In the genomic region with DNA sequence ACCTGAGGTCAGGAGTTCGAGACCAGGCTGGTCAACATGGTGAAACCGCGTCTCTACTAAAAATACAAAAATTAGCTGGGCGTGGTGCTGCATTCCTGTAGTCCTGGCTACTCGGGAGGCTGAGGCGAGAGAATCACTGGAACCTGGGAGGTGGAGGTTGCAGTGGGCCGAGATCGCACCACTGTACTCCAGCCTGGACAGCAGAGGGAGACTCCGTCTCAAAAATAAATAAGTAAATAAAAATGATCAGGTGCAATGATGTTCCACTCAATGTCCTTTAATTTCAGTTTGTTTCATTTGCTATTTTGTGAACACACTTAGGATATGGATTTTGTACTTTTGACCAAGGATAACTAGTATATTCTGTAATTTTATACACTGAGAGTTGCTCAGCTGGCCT, we compare ENCODE assay signal across 15 cellular contexts. TPM values are rescaled to one million over a fixed set of nuclear protein-coding genes. Genes with fewer than 3 reads are reported as not detected.
DNase-seq lines count a peak whose midpoint lies in the region; ATAC-seq and TF ChIP-seq lines count a peak whose summit lies in the region.
"Had no signal": no experiment of that assay in that cellular context is flagged by ENCODE, and none has a peak within 500 bp of the region (broad histone marks: within the 10 kb centered on the region; RNA-seq: fewer than 3 reads in every experiment).

No MANE protein-coding gene starts in this region.

- no peak for DNase-seq in AG09319 (ENCODE audit: extremely low read depth, low read depth)
- DNase-seq in HCT116 (ENCODE audit: low read depth, low spot score), result no peak
- no peak for DNase-seq in ascending aorta (ENCODE audit: low spot score in 2 of 2)
- no peak for DNase-seq in right lobe of liver
- DNase-seq in effector memory CD4-positive, alpha-beta T cell, result no peak
- no peak for DNase-seq in NCI-H69 (lab: John Stamatoyannopoulos, UW)
- DNase-seq in glomerular visceral epithelial cell (ENCODE audit: extremely low spot score), result no peak
- DNase-seq: activated CD4-positive, alpha-beta T cell treated with anti-CD3 and anti-CD28 coated beads, Interleukin-2, amount 50 U/mL, for 48 hours; activated naive CD4-positive, alpha-beta T cell treated with anti-CD3 and anti-CD28 coated beads, Interleukin-2, amount 50 U/mL, for 16 hours; C1 segment of cervical spinal cord; NCI-H748 treated with DMSO at 0.1 percent for 48 hours; right cardiac atrium had no signal

- no peak overlapping the region for H2AFZ ChIP-seq in HCT116 (ENCODE audit: low read depth, low read length, poor library complexity, severe bottlenecking)

- TF ChIP-seq RAD21 in HCT116 (IDR thresholded peaks at IDR 0.05; ENCODE audit: low read depth), result peak; percentile 65

- H3K9me2 ChIP-seq in HCT116 (ENCODE audit: insufficient read depth), result no peaks in the 10 kb centered on the region

- no peaks in the 10 kb centered on the region for H3K9me3 ChIP-seq in HCT116 (ENCODE audit: control insufficient read depth in 1 of 2, insufficient read depth in 1 of 2, low read depth in 1 of 2, low read length in 2 of 2)
- no peaks in the 10 kb centered on the region for H3K9me3 ChIP-seq in ascending aorta
- H3K9me3 ChIP-seq in right lobe of liver, result no peaks in the 10 kb centered on the region
- H3K9me3 ChIP-seq in effector memory CD4-positive, alpha-beta T cell (ENCODE audit: control insufficient read depth, low read length), result no peaks in the 10 kb centered on the region

- POLR2A ChIA-PET in HCT116 (lab: Charles Lee), result interaction anchor here (1.1 kb wide), 1 partner anchor 10 kb away, joined by 4 read pairs; a partner anchor contains a TSS

- H3K27ac ChIP-seq in HCT116 (ENCODE audit: low read depth, low read length), result no peak overlapping the region
- H3K27ac ChIP-seq in ascending aorta, result no peak overlapping the region
- no peak overlapping the region for H3K27ac ChIP-seq in right lobe of liver
- no peak overlapping the region for H3K27ac ChIP-seq in effector memory CD4-positive, alpha-beta T cell (ENCODE audit: insufficient read depth, low read length, poor library complexity, severe bottlenecking)
- H3K27ac ChIP-seq: HL-60 had no signal

- H3K79me2 ChIP-seq in HCT116 (ENCODE audit: insufficient read depth, low read length), result peaks cover 11% of the 10 kb centered on the region

- BruUV-seq in HCT116 (replicated peaks; lab: Mats Ljungman, UMichigan), result no TSS peak

- no peaks in the 10 kb centered on the region for H4K20me1 ChIP-seq in HCT116 (ENCODE audit: insufficient read depth)

- H3K4me1 ChIP-seq in HCT116 (ENCODE audit: control insufficient read depth in 1 of 2, insufficient read depth in 2 of 2, low read length in 2 of 2) (no peaks in the 10 kb centered on the region), ascending aorta (no peaks in the 10 kb centered on the region), right lobe of liver (peaks cover 0 to 27% (median 11%) of the 10 kb centered on the region in 4 donors)
- no peaks in the 10 kb centered on the region for H3K4me1 ChIP-seq in effector memory CD4-positive, alpha-beta T cell (ENCODE audit: control insufficient read depth, insufficient read depth, low read length, poor library complexity, severe bottlenecking)

- H3K4me3 ChIP-seq in HCT116 (replicated peaks in 1 of 2; ENCODE audit: low read depth in 1 of 2, low read length in 2 of 2) (no peak overlapping the region), ascending aorta (no peak overlapping the region), right lobe of liver (no peak overlapping the region)
- no peak overlapping the region for H3K4me3 ChIP-seq in effector memory CD4-positive, alpha-beta T cell (ENCODE audit: insufficient read depth, low read depth, low read length, poor library complexity, severe bottlenecking)

- no peaks in the 10 kb centered on the region for H3K27me3 ChIP-seq in HCT116 (ENCODE audit: insufficient read depth, low read length)
- no peaks in the 10 kb centered on the region for H3K27me3 ChIP-seq in ascending aorta
- no peaks in the 10 kb centered on the region for H3K27me3 ChIP-seq in right lobe of liver
- H3K27me3 ChIP-seq in effector memory CD4-positive, alpha-beta T cell (replicated peaks; ENCODE audit: control insufficient read depth, insufficient read depth, low read length, poor library complexity, severe bottlenecking), result no peaks in the 10 kb centered on the region

- WGBS in right lobe of liver (ENCODE audit: insufficient coverage, low coverage, low lambda C conversion rate, missing lambda C conversion rate), result 73% methylated on average over 9 of the region's 9 CpGs

- CTCF ChIA-PET in HCT116 (lab: Charles Lee), result interaction anchor here (0.6 to 1.1 kb wide), 2 partner anchors 84 to 96 kb away, joined by 3 to 6 read pairs; no protein-coding TSS in a partner anchor

- RAD21 ChIA-PET in HCT116 (lab: Charles Lee; ENCODE audit: low non-redundant PET in 1 of 2, low total read pairs in 2 of 2, uncharacterized antibody in 2 of 2, unreplicated experiment in 2 of 2), result interaction anchor here in 1 of 2 experiments (1.3 kb wide), 1 partner anchor 234 kb away, joined by 3 read pairs; no protein-coding TSS in a partner anchor

- no peak overlapping the region for H3K4me2 ChIP-seq in HCT116 (ENCODE audit: low read length)

- intact Hi-C loops in HCT116 (cut with micrococcal nuclease) (loop anchor here (2.0 to 10.0 kb wide), 3 partner anchors 96 to 340 kb away; no protein-coding TSS in a partner anchor), ascending aorta (cut with DNase I) (no loop called here), right lobe of liver (cut with DNase I) (loop anchor here in 1 of 2 donors (10.0 kb wide), 1 partner anchor 100 kb away; no protein-coding TSS in a partner anchor)

- no peak overlapping the region for H3K9ac ChIP-seq in HCT116 (ENCODE audit: low read length)

- TF ChIP-seq CTCF in AG09319 (IDR thresholded peaks at IDR 0.05; ENCODE audit: low read depth, low read length) (peak; percentile 8), HCT116 (IDR thresholded peaks at IDR 0.05 in 2 of 3, conservative IDR thresholded peaks at IDR 0.05 in 1 of 3; ENCODE audit: borderline replicate concordance in 1 of 3, insufficient read depth in 1 of 3, low read depth in 2 of 3, low read length in 2 of 3) (peak; percentile 29 to 40 (median 39); a peak in 5 of 6 replicates), ascending aorta (IDR thresholded peaks at IDR 0.05) (peak in 2 of 3 experiments; percentile 8 to 25), right lobe of liver (IDR thresholded peaks at IDR 0.05) (peak; percentile 21 to 55 (median 44))

- peak; percentile 49; the same call in 1 of the 2 replicates for ATAC-seq in HCT116
- ATAC-seq in right lobe of liver, result peak; percentile 39 to 63 (median 58)
- ATAC-seq in GM18519 (IDR thresholded peaks at IDR 0.05; ENCODE audit: low FRiP score, unreplicated experiment), result no peak
- ATAC-seq: right cardiac atrium, T-cell had no signal

- H3K36me3 ChIP-seq in HCT116 (ENCODE audit: control insufficient read depth in 1 of 2, insufficient read depth in 2 of 2, low read length in 2 of 2) (peaks cover 15 to 50% of the 10 kb centered on the region in 2 experiments), ascending aorta (peaks cover 70 to 83% of the 10 kb centered on the region in 2 donors), right lobe of liver (peaks cover 13 to 78% (median 41%) of the 10 kb centered on the region in 4 donors)
- H3K36me3 ChIP-seq in effector memory CD4-positive, alpha-beta T cell (ENCODE audit: control insufficient read depth, insufficient read depth, low read length), result peaks cover 64% of the 10 kb centered on the region

- TF ChIP-seq POLR2A in HCT116 (IDR thresholded peaks at IDR 0.05; ENCODE audit: borderline replicate concordance, extremely low read depth, insufficient read depth, insufficient read length) (no peak), right lobe of liver (IDR thresholded peaks at IDR 0.05) (no peak)

TF ChIP-seq in HCT116, 20 proteins besides CTCF, POLR2A, EP300 and RAD21:
- TF ChIP-seq POLR2AphosphoS5 (IDR thresholded peaks at IDR 0.05; ENCODE audit: low read depth, low read length), result no peak
- TF ChIP-seq CEBPB (IDR thresholded peaks at IDR 0.05; ENCODE audit: low read depth), result no peak
- TF ChIP-seq YY1 (IDR thresholded peaks at IDR 0.05; ENCODE audit: extremely low read depth, insufficient replicate concordance, low read depth, low read length), result no peak
- TF ChIP-seq TCF7L2 (IDR thresholded peaks at IDR 0.05; ENCODE audit: borderline replicate concordance, extremely low read depth, insufficient read depth, insufficient read length), result no peak
- no peak for TF ChIP-seq CBX3 (IDR thresholded peaks at IDR 0.05; ENCODE audit: low read depth)
- TF ChIP-seq, protein P1, sequence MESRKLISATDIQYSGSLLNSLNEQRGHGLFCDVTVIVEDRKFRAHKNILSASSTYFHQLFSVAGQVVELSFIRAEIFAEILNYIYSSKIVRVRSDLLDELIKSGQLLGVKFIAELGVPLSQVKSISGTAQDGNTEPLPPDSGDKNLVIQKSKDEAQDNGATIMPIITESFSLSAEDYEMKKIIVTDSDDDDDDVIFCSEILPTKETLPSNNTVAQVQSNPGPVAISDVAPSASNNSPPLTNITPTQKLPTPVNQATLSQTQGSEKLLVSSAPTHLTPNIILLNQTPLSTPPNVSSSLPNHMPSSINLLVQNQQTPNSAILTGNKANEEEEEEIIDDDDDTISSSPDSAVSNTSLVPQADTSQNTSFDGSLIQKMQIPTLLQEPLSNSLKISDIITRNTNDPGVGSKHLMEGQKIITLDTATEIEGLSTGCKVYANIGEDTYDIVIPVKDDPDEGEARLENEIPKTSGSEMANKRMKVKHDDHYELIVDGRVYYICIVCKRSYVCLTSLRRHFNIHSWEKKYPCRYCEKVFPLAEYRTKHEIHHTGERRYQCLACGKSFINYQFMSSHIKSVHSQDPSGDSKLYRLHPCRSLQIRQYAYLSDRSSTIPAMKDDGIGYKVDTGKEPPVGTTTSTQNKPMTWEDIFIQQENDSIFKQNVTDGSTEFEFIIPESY (IDR thresholded peaks at IDR 0.05; ENCODE audit: extremely low read depth, insufficient replicate concordance, low read length), result no peak

RNA-seq across cellular contexts. Expression of a gene that starts 9.3 kb away (rescaled TPM):
- 101 TPM for total RNA-seq in HCT116 (2021; ENCODE audit: unreplicated experiment)
- 67.9 and 85.4 TPM in 2 replicates for polyA plus RNA-seq in HCT116 (2012)
- 49.5 TPM for total RNA-seq in ascending aorta
- 100 to 1,000 TPM; 115 to 246 (median 160) TPM for total RNA-seq in right lobe of liver

RNA-seq across cellular contexts. Expression of a gene that starts 9.7 kb away (rescaled TPM):
- total RNA-seq in HCT116 (2021; ENCODE audit: unreplicated experiment) (65.5 TPM), ascending aorta (93.4 TPM), right lobe of liver (100 to 1,000 TPM; 129 to 295 (median 219) TPM)
- polyA plus RNA-seq in HCT116 (2012), result 42.9 and 43.2 TPM in 2 replicates
